ENCODE assay signal across 18 cellular contexts in the genomic region with DNA sequence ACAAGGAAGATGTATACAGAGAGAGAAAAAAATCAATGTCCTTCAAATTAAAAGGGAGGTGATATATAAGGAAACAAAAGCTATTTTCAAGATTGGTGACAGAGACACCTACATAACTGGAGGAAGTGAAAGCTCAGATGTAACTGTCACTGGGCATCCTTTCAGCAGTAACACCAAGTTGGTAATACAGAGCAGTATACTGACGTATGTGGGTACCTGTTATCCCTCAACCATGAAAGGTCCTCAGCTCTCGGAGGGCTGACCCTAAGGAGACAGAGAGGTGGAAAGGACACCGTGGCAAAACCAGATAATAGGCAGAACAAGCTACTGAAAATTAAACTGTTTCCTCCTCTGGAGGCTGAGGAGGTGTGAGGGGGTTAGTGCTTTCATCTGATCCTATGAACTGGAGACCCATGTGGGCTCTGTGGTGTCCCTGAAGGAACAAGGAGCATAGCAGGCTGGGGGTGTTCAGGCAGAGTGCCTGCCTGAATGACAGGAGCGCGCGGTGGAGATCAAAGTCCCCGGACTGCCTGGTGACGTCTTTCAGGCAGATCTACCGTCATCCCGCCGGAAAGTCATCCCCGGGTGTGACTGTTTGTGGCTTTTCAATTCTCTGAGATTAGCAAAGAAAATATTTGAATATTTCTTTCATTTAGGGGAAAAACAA.
DNase-seq lines count a peak whose midpoint lies in the region; ATAC-seq and TF ChIP-seq lines count a peak whose summit lies in the region.
"Had no signal": no experiment of that assay in that cellular context is flagged by ENCODE, and none has a peak within 500 bp of the region (broad histone marks: within the 10 kb centered on the region; RNA-seq: fewer than 3 reads in every experiment).

No MANE protein-coding gene starts in this region.

- H3K27me3 Mint-ChIP-seq in memory B cell, result no peaks in the 10 kb centered on the region
- peaks cover 1 to 14% (median 8%) of the 10 kb centered on the region in 5 donors for H3K27me3 Mint-ChIP-seq in naive thymus-derived CD8-positive, alpha-beta T cell
- peaks cover 14% of the 10 kb centered on the region for H3K27me3 Mint-ChIP-seq in CD8-positive, alpha-beta T cell (ENCODE audit: low read depth)
- H3K27me3 Mint-ChIP-seq: activated naive CD4-positive, alpha-beta T cell treated with anti-CD3 and anti-CD28 coated beads, Interleukin-2, amount 50 U/mL, for 24 hours had no signal

- POLR2A ChIA-PET in naive thymus-derived CD8-positive, alpha-beta T cell (lab: Charles Lee), result no interaction called here
- POLR2A ChIA-PET in CD8-positive, alpha-beta T cell (lab: Charles Lee), result interaction anchor here (0.9 kb wide), 1 partner anchor 9 kb away, joined by 3 read pairs; no protein-coding TSS in a partner anchor

- no peak overlapping the region for H3K4me3 ChIP-seq in CD8-positive, alpha-beta T cell (ENCODE audit: low read depth, low read length)
- H3K4me3 ChIP-seq: body of pancreas had no signal

- no peak for TF ChIP-seq CTCF in CD8-positive, alpha-beta T cell (IDR thresholded peaks at IDR 0.05)

- no peaks in the 10 kb centered on the region for H3K36me3 Mint-ChIP-seq in memory B cell
- no peaks in the 10 kb centered on the region for H3K36me3 Mint-ChIP-seq in naive thymus-derived CD8-positive, alpha-beta T cell
- no peaks in the 10 kb centered on the region for H3K36me3 Mint-ChIP-seq in CD8-positive, alpha-beta T cell
- H3K36me3 Mint-ChIP-seq: activated naive CD4-positive, alpha-beta T cell treated with anti-CD3 and anti-CD28 coated beads, Interleukin-2, amount 50 U/mL, for 24 hours had no signal

- ATAC-seq in GM19351 (IDR thresholded peaks at IDR 0.05; ENCODE audit: unreplicated experiment) (peak; percentile 86), memory B cell (ENCODE audit: low read depth) (peak; percentile 80)
- ATAC-seq in naive thymus-derived CD8-positive, alpha-beta T cell, result no peak
- ATAC-seq in CD8-positive, alpha-beta T cell, result no peak
- ATAC-seq: body of pancreas had no signal

- peaks cover 8% of the 10 kb centered on the region for H3K4me1 Mint-ChIP-seq in memory B cell
- H3K4me1 Mint-ChIP-seq in naive thymus-derived CD8-positive, alpha-beta T cell, result peaks cover 0 to 2% (median 0%) of the 10 kb centered on the region in 4 donors
- H3K4me1 Mint-ChIP-seq in CD8-positive, alpha-beta T cell (ENCODE audit: low read depth), result no peaks in the 10 kb centered on the region
- H3K4me1 Mint-ChIP-seq: activated naive CD4-positive, alpha-beta T cell treated with anti-CD3 and anti-CD28 coated beads, Interleukin-2, amount 50 U/mL, for 24 hours had no signal

- H3K27me3 ChIP-seq in CD8-positive, alpha-beta T cell (ENCODE audit: insufficient read depth, low read length), result no peaks in the 10 kb centered on the region
- H3K27me3 ChIP-seq: body of pancreas had no signal

- no peaks in the 10 kb centered on the region for H3K9me3 ChIP-seq in CD8-positive, alpha-beta T cell (ENCODE audit: low read length)
- H3K9me3 ChIP-seq: body of pancreas had no signal

- intact Hi-C loops in CD8-positive, alpha-beta T cell (cut with DNase I, micrococcal nuclease), result no loop called here

- peak; percentile 80 for DNase-seq in DMS53 (lab: John Stamatoyannopoulos, UW)
- DNase-seq in NCI-H460 (ENCODE audit: extremely low read depth, low read depth), result peak; percentile 87
- DNase-seq in memory B cell (ENCODE audit: low spot score in 2 of 2), result peak in 1 of 2 donors; percentile 22
- no peak for DNase-seq in naive thymus-derived CD8-positive, alpha-beta T cell
- no peak for DNase-seq in DMS 273 treated with DMSO at 0.1 percent for 48 hours (lab: John Stamatoyannopoulos, UW)
- DNase-seq in CD8-positive, alpha-beta T cell, result no peak
- DNase-seq in MV-4-11 (lab: John Stamatoyannopoulos, UW), result no peak
- DNase-seq: activated CD4-positive, alpha-beta T cell treated with anti-CD3 and anti-CD28 coated beads for 4 hours; activated T-cell treated with anti-CD3 and anti-CD28 coated beads, Interleukin-2, amount 50 U/mL, for 1 hour; body of pancreas; HCEC 1CT; hippocampal formation; NCI-H1436; SHP77 treated with DMSO at 0.1 percent for 48 hours; T1000 had no signal

- H3K4me3 Mint-ChIP-seq in memory B cell, result peak overlapping the region; percentile 46
- H3K4me3 Mint-ChIP-seq in naive thymus-derived CD8-positive, alpha-beta T cell, result no peak overlapping the region
- no peak overlapping the region for H3K4me3 Mint-ChIP-seq in CD8-positive, alpha-beta T cell
- H3K4me3 Mint-ChIP-seq: activated naive CD4-positive, alpha-beta T cell treated with anti-CD3 and anti-CD28 coated beads, Interleukin-2, amount 50 U/mL, for 24 hours had no signal

- no peaks in the 10 kb centered on the region for H3K4me1 ChIP-seq in CD8-positive, alpha-beta T cell (ENCODE audit: insufficient read depth, low read length)
- H3K4me1 ChIP-seq: body of pancreas had no signal

- CTCF ChIA-PET in CD8-positive, alpha-beta T cell (lab: Charles Lee), result no interaction called here

- peak overlapping the region; percentile 39 for H3K27ac Mint-ChIP-seq in memory B cell
- H3K27ac Mint-ChIP-seq in naive thymus-derived CD8-positive, alpha-beta T cell, result no peak overlapping the region
- no peak overlapping the region for H3K27ac Mint-ChIP-seq in CD8-positive, alpha-beta T cell
- H3K27ac Mint-ChIP-seq: activated naive CD4-positive, alpha-beta T cell treated with anti-CD3 and anti-CD28 coated beads, Interleukin-2, amount 50 U/mL, for 24 hours had no signal

- no peak overlapping the region for H3K27ac ChIP-seq in CD8-positive, alpha-beta T cell (ENCODE audit: low read depth, low read length)
- H3K27ac ChIP-seq: body of pancreas, KMS-11 had no signal

- H3K9me3 Mint-ChIP-seq in memory B cell, result no peaks in the 10 kb centered on the region
- H3K9me3 Mint-ChIP-seq in naive thymus-derived CD8-positive, alpha-beta T cell, result no peaks in the 10 kb centered on the region
- no peaks in the 10 kb centered on the region for H3K9me3 Mint-ChIP-seq in CD8-positive, alpha-beta T cell
- H3K9me3 Mint-ChIP-seq: activated naive CD4-positive, alpha-beta T cell treated with anti-CD3 and anti-CD28 coated beads, Interleukin-2, amount 50 U/mL, for 24 hours had no signal

- no peaks in the 10 kb centered on the region for H3K36me3 ChIP-seq in CD8-positive, alpha-beta T cell (ENCODE audit: insufficient read depth, low read length)

Comparison
In these comparisons a context has a peak if more than half of its experiments do, and no peak if none do; other contexts are left out.
1. DNase-seq: peak in DMS53 (single experiment) and NCI-H460 (single experiment); none in naive thymus-derived CD8-positive, alpha-beta T cell (0 of 10), DMS 273 treated with DMSO at 0.1 percent for 48 hours (single experiment), CD8-positive, alpha-beta T cell (0 of 7) and MV-4-11 (single experiment).
2. ATAC-seq: peak in GM19351 (single experiment) and memory B cell (single experiment); none in naive thymus-derived CD8-positive, alpha-beta T cell (0 of 2) and CD8-positive, alpha-beta T cell (single experiment).